1 cellular context compared by ENCODE assay signal in the genomic region with DNA sequence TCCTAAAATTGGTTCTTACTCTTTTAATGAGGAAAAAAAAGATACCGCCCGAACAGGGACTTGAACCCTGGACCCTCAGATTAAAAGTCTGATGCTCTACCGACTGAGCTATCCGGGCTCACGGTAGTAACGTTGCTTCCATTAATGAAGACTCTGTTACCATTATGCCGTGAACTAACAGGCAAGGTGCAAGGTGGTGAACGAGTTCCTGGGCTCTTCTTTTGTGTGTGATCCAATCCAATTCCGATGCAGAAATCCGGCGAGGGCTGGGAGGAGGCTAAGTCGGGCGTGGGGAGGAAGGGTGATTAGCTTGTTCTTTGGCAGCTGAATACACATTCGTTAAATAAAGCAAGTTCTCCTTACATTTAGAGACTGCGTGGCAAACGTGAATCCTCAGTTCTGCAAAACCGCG.
TF ChIP-seq lines count a peak whose summit lies in the region.

No MANE protein-coding gene starts in this region.

TF ChIP-seq in K562, 482 proteins besides CTCF, POLR2A, EP300 and RAD21 (continued from another document and continues in another):
- TF ChIP-seq USF1 (CRISPR knock-in tag; IDR thresholded peaks at IDR 0.05) (0 out of 2 replicates have a peak, but pooled peaks have one; percentile 5), SUPT5H (IDR thresholded peaks at IDR 0.05) (peak; percentile 85), RHOXF2B (CRISPR knock-in tag; conservative IDR thresholded peaks at IDR 0.05) (no peak), HLTF (IDR thresholded peaks at IDR 0.05) (peak; percentile 79; the same call in 1 of the 2 replicates), TEAD1 (CRISPR knock-in tag; IDR thresholded peaks at IDR 0.05) (0 out of 4 replicates have a peak, but pooled peaks of 1 of the 2 experiments have one; percentile 26), HES1 (IDR thresholded peaks at IDR 0.05; ENCODE audit: low read depth) (peak; percentile 38; the same call in 1 of the 2 replicates), CHCHD3 (CRISPR knock-in tag; IDR thresholded peaks at IDR 0.05) (no peak), MIER1 (IDR thresholded peaks at IDR 0.05; ENCODE audit: low read depth) (0 out of 2 replicates have a peak, but pooled peaks have one; percentile 64), HDAC6 (IDR thresholded peaks at IDR 0.05; ENCODE audit: low read depth, low read length) (peak; percentile 67; the same call in 1 of the 2 replicates), ZNF263 (CRISPR knock-in tag; IDR thresholded peaks at IDR 0.05; ENCODE audit: borderline replicate concordance) (peak; percentile 58; the same call in 1 of the 2 replicates), ATF1 (CRISPR knock-in tag; IDR thresholded peaks at IDR 0.05) (no peak), ATF1 (tag; IDR thresholded peaks at IDR 0.05) (peak; percentile 48; the same call in 1 of the 2 replicates), KAT7 (CRISPR knock-in tag; IDR thresholded peaks at IDR 0.05; ENCODE audit: borderline replicate concordance) (peak; percentile 77; the same call in 1 of the 2 replicates), ZBTB40 (IDR thresholded peaks at IDR 0.05) (peak; percentile 89), ZBTB40 (CRISPR knock-in tag; IDR thresholded peaks at IDR 0.05) (no peak), PHF20 (IDR thresholded peaks at IDR 0.05; ENCODE audit: partially characterized antibody) (no peak), RCOR1 (IDR thresholded peaks at IDR 0.05; ENCODE audit: borderline replicate concordance in 1 of 2, low read depth in 2 of 2, low read length in 2 of 2) (no peak), LCOR (CRISPR knock-in tag; IDR thresholded peaks at IDR 0.05) (peak; percentile 67; the same call in 1 of the 2 replicates), ELF4 (CRISPR knock-in tag; IDR thresholded peaks at IDR 0.05) (peak; percentile 57; the same call in 1 of the 2 replicates), DPF2 (IDR thresholded peaks at IDR 0.05) (peak; percentile 52; the same call in 1 of the 2 replicates), TOE1 (IDR thresholded peaks at IDR 0.05; ENCODE audit: borderline replicate concordance) (peak; percentile 49; the same call in 1 of the 2 replicates), TOE1 (CRISPR knock-in tag; IDR thresholded peaks at IDR 0.05; ENCODE audit: borderline replicate concordance, low read depth) (no peak), MAFK (IDR thresholded peaks at IDR 0.05; ENCODE audit: low read length) (no peak), BMI1 (IDR thresholded peaks at IDR 0.05; ENCODE audit: low read length) (no peak), PHF21A (IDR thresholded peaks at IDR 0.05; ENCODE audit: borderline replicate concordance, low read depth) (peak; percentile 39; the same call in 1 of the 2 replicates), SRF (CRISPR knock-in tag; IDR thresholded peaks at IDR 0.05) (peak in 1 of 2 experiments; percentile 21; a peak in 1 of 4 replicates), TCF7 (IDR thresholded peaks at IDR 0.05; ENCODE audit: borderline replicate concordance) (no peak), ZNF780A (CRISPR knock-in tag; IDR thresholded peaks at IDR 0.05) (no peak), RBM25 (IDR thresholded peaks at IDR 0.05; ENCODE audit: low read depth, low read length, severe bottlenecking) (no peak), XRCC5 (IDR thresholded peaks at IDR 0.05; ENCODE audit: low read depth, low read length) (peak; percentile 57; the same call in 1 of the 2 replicates), DDX20 (tag; IDR thresholded peaks at IDR 0.05; ENCODE audit: low read depth) (no peak), ZNF23 (CRISPR knock-in tag; IDR thresholded peaks at IDR 0.05) (no peak), FOXP1 (CRISPR knock-in tag; IDR thresholded peaks at IDR 0.05) (0 out of 2 replicates have a peak, but pooled peaks have one; percentile 42), SIX5 (IDR thresholded peaks at IDR 0.05; ENCODE audit: borderline replicate concordance in 1 of 2, insufficient read depth in 1 of 2, low read depth in 1 of 2, low read length in 2 of 2) (no peak), ZBTB33 (CRISPR knock-in tag; IDR thresholded peaks at IDR 0.05) (peak; percentile 16; the same call in 1 of the 2 replicates), NCOA1 (IDR thresholded peaks at IDR 0.05; ENCODE audit: low read depth) (0 out of 2 replicates have a peak, but pooled peaks have one; percentile 13), KLF16 (IDR thresholded peaks at IDR 0.05) (no peak), KDM1A (IDR thresholded peaks at IDR 0.05) (no peak), ARHGAP35 (IDR thresholded peaks at IDR 0.05; ENCODE audit: partially characterized antibody) (peak; percentile 64), CREM (IDR thresholded peaks at IDR 0.05; ENCODE audit: low read depth) (peak; percentile 50; the same call in 1 of the 2 replicates)
- TF ChIP-seq, protein P1, sequence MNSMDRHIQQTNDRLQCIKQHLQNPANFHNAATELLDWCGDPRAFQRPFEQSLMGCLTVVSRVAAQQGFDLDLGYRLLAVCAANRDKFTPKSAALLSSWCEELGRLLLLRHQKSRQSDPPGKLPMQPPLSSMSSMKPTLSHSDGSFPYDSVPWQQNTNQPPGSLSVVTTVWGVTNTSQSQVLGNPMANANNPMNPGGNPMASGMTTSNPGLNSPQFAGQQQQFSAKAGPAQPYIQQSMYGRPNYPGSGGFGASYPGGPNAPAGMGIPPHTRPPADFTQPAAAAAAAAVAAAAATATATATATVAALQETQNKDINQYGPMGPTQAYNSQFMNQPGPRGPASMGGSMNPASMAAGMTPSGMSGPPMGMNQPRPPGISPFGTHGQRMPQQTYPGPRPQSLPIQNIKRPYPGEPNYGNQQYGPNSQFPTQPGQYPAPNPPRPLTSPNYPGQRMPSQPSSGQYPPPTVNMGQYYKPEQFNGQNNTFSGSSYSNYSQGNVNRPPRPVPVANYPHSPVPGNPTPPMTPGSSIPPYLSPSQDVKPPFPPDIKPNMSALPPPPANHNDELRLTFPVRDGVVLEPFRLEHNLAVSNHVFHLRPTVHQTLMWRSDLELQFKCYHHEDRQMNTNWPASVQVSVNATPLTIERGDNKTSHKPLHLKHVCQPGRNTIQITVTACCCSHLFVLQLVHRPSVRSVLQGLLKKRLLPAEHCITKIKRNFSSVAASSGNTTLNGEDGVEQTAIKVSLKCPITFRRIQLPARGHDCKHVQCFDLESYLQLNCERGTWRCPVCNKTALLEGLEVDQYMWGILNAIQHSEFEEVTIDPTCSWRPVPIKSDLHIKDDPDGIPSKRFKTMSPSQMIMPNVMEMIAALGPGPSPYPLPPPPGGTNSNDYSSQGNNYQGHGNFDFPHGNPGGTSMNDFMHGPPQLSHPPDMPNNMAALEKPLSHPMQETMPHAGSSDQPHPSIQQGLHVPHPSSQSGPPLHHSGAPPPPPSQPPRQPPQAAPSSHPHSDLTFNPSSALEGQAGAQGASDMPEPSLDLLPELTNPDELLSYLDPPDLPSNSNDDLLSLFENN (IDR thresholded peaks at IDR 0.05; ENCODE audit: low read depth in 2 of 2, low read length in 2 of 2) = no peak
- TF ChIP-seq, protein P2, sequence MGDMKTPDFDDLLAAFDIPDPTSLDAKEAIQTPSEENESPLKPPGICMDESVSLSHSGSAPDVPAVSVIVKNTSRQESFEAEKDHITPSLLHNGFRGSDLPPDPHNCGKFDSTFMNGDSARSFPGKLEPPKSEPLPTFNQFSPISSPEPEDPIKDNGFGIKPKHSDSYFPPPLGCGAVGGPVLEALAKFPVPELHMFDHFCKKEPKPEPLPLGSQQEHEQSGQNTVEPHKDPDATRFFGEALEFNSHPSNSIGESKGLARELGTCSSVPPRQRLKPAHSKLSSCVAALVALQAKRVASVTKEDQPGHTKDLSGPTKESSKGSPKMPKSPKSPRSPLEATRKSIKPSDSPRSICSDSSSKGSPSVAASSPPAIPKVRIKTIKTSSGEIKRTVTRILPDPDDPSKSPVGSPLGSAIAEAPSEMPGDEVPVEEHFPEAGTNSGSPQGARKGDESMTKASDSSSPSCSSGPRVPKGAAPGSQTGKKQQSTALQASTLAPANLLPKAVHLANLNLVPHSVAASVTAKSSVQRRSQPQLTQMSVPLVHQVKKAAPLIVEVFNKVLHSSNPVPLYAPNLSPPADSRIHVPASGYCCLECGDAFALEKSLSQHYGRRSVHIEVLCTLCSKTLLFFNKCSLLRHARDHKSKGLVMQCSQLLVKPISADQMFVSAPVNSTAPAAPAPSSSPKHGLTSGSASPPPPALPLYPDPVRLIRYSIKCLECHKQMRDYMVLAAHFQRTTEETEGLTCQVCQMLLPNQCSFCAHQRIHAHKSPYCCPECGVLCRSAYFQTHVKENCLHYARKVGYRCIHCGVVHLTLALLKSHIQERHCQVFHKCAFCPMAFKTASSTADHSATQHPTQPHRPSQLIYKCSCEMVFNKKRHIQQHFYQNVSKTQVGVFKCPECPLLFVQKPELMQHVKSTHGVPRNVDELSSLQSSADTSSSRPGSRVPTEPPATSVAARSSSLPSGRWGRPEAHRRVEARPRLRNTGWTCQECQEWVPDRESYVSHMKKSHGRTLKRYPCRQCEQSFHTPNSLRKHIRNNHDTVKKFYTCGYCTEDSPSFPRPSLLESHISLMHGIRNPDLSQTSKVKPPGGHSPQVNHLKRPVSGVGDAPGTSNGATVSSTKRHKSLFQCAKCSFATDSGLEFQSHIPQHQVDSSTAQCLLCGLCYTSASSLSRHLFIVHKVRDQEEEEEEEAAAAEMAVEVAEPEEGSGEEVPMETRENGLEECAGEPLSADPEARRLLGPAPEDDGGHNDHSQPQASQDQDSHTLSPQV (IDR thresholded peaks at IDR 0.05) = peak; percentile 89
